ENCODE assay signal across 28 cellular contexts in genomic region chr17:18238299-18238698, GRCh38.
"Had no signal": no experiment of that assay in that cellular context is flagged by ENCODE, and none has a peak within 500 bp of the region (broad histone marks: within the 10 kb centered on the region; RNA-seq: fewer than 3 reads in every experiment).

No MANE protein-coding gene starts in this region.

- H3K9ac ChIP-seq: neural progenitor cell had no signal

- ATAC-seq: naive thymus-derived CD4-positive, alpha-beta T cell; natural killer cell; pancreas; right cardiac atrium; right lobe of liver; stimulated activated memory B cell treated with anti-CD40 and anti-IgM and Interleukin-4, amounts not matched to agents 10 μg/mL and 1 μg/mL and 100 μg/mL, for 72 hours; stimulated activated naive CD8-positive, alpha-beta T cell treated with anti-CD3 and anti-CD28 coated beads, Interleukin-15, amount 100 ng/mL, for 72 hours; stimulated activated naive CD8-positive, alpha-beta T cell treated with anti-CD3 and anti-CD28 coated beads, Interleukin-15, Interleukin-2, amounts not matched to agents 100 U/mL and 50 U/mL, for 24 hours; upper lobe of right lung had no signal

- H3K36me3 Mint-ChIP-seq: natural killer cell, type B pancreatic cell had no signal

- H3K4me2 ChIP-seq: neural progenitor cell had no signal

- DNase-seq: naive thymus-derived CD4-positive, alpha-beta T cell; natural killer cell; nucleus accumbens; right lobe of liver; sigmoid colon; small intestine; stimulated activated CD4-positive, alpha-beta T cell treated with anti-CD3 and anti-CD28 coated beads, Interleukin-15, amount 100 ng/mL, for 24 hours; stimulated activated CD4-positive, alpha-beta T cell treated with anti-CD3 and anti-CD28 coated beads, Interleukin-2, amount 100 ng/mL, for 24 hours; stimulated activated CD4-positive, alpha-beta T cell treated with anti-CD3 and anti-CD28 coated beads, Interleukin-2, amount 100 ng/mL, for 48 hours; stimulated activated CD4-positive, alpha-beta T cell treated with anti-CD3 and anti-CD28 coated beads, Interleukin-4, amount 100 ng/mL, for 24 hours; stimulated activated naive CD4-positive, alpha-beta T cell; stimulated activated naive CD8-positive, alpha-beta T cell treated with anti-CD3 and anti-CD28 coated beads, Interleukin-15, amount 100 ng/mL, for 72 hours; stimulated activated naive CD8-positive, alpha-beta T cell treated with anti-CD3 and anti-CD28 coated beads, Interleukin-15, Interleukin-2, amounts not matched to agents 100 U/mL and 50 U/mL, for 24 hours; substantia nigra; testis; tibial artery; transverse colon; upper lobe of right lung; uterus had no signal

- H3K4me3 Mint-ChIP-seq: naive thymus-derived CD4-positive, alpha-beta T cell; natural killer cell; nephron; neural progenitor cell; stimulated activated memory B cell treated with anti-CD40 and anti-IgM and Interleukin-4, amounts not matched to agents 10 μg/mL and 1 μg/mL and 100 μg/mL, for 72 hours; stimulated activated naive CD8-positive, alpha-beta T cell treated with anti-CD3 and anti-CD28 coated beads, Interleukin-15, amount 100 ng/mL, for 72 hours; type B pancreatic cell had no signal

- H3K36me3 ChIP-seq: neural progenitor cell, pancreas, prostate gland, right lobe of liver, transverse colon, uterus had no signal

- H3K4me3 ChIP-seq: neural progenitor cell, pancreas, prostate gland, right lobe of liver, sigmoid colon, suprapubic skin, testis, tibial artery, transverse colon, upper lobe of right lung, uterus had no signal

- H3K27me3 ChIP-seq: neural progenitor cell, neutrophil, pancreas, right lobe of liver, sigmoid colon, suprapubic skin, testis, tibial artery, transverse colon, upper lobe of right lung, uterus had no signal

- H3K9me3 Mint-ChIP-seq: naive thymus-derived CD4-positive, alpha-beta T cell; natural killer cell; nephron; neural progenitor cell; stimulated activated memory B cell treated with anti-CD40 and anti-IgM and Interleukin-4, amounts not matched to agents 10 μg/mL and 1 μg/mL and 100 μg/mL, for 72 hours; stimulated activated naive CD8-positive, alpha-beta T cell treated with anti-CD3 and anti-CD28 coated beads, Interleukin-15, amount 100 ng/mL, for 72 hours; type B pancreatic cell had no signal

- H3K4me1 ChIP-seq: neural progenitor cell, pancreas, prostate gland, right lobe of liver, sigmoid colon, testis, transverse colon, upper lobe of right lung, uterus had no signal

- H3K4me1 Mint-ChIP-seq: natural killer cell, nephron, neural progenitor cell had no signal

- H2AFZ ChIP-seq: neural progenitor cell had no signal

- H3K27ac Mint-ChIP-seq: naive thymus-derived CD4-positive, alpha-beta T cell; natural killer cell; nephron; neural progenitor cell; stimulated activated memory B cell treated with anti-CD40 and anti-IgM and Interleukin-4, amounts not matched to agents 10 μg/mL and 1 μg/mL and 100 μg/mL, for 72 hours; type B pancreatic cell had no signal

- H3K27ac ChIP-seq: neural progenitor cell, neutrophil, pancreas, prostate gland, right lobe of liver, sigmoid colon, suprapubic skin, testis, tibial artery, transverse colon, upper lobe of right lung, uterus had no signal

- H3K9me3 ChIP-seq: neutrophil, pancreas, prostate gland, right lobe of liver, sigmoid colon, suprapubic skin, testis, tibial artery, transverse colon, upper lobe of right lung, uterus had no signal
